Comparison of ENCODE assay signal across 8 cellular contexts in genomic region chr1:28508435-28508754, GRCh38. TPM values are rescaled to one million over a fixed set of nuclear protein-coding genes. Genes with fewer than 3 reads are reported as not detected.
DNase-seq lines count a peak whose midpoint lies in the region; TF ChIP-seq lines count a peak whose summit lies in the region.

No MANE protein-coding gene starts in this region.

- H3K79me2 ChIP-seq in smooth muscle cell (ENCODE audit: low read depth), result peaks cover 32% of the 10 kb centered on the region

- peaks cover 58% of the 10 kb centered on the region for H3F3A ChIP-seq in smooth muscle cell (ENCODE audit: low read depth)

- peaks cover 29% of the 10 kb centered on the region for H3K4me1 ChIP-seq in smooth muscle cell (ENCODE audit: low read depth)

- 26% methylated on average over 5 of the region's 5 CpGs for WGBS in smooth muscle cell (ENCODE audit: low lambda C conversion rate)

- no peak overlapping the region for H2AFZ ChIP-seq in smooth muscle cell (ENCODE audit: low read depth)

- H3K9ac ChIP-seq in SK-N-MC (ENCODE audit: insufficient read length), result peak overlapping the region; percentile 100
- H3K9ac ChIP-seq in smooth muscle cell (ENCODE audit: low read depth), result peak overlapping the region; percentile 92

- H3K27ac ChIP-seq in SK-N-MC (peak overlapping the region; percentile 100), smooth muscle cell (ENCODE audit: low read depth) (peak overlapping the region; percentile 88)

- DNase-seq in SK-N-MC (ENCODE audit: low read depth, low spot score) (no peak), epithelial cell of proximal tubule (ENCODE audit: low read depth) (no peak), smooth muscle cell (lab: John Stamatoyannopoulos, UW; ENCODE audit: unreplicated experiment) (no peak), OCI-M1 (lab: John Stamatoyannopoulos, UW) (no peak), C1 segment of cervical spinal cord (lab: John Stamatoyannopoulos, UW) (no peak), NCI-H2029 treated with DMSO at 0.1 percent for 48 hours (lab: John Stamatoyannopoulos, UW) (no peak), NCI-H128 (lab: John Stamatoyannopoulos, UW; ENCODE audit: unreplicated experiment) (no peak)

- peak overlapping the region; percentile 89 for H3K4me3 ChIP-seq in SK-N-MC
- peak overlapping the region; percentile 83 for H3K4me3 ChIP-seq in epithelial cell of proximal tubule (ENCODE audit: low read depth, low read length)
- peak overlapping the region; percentile 94 for H3K4me3 ChIP-seq in smooth muscle cell

- H3K9me3 ChIP-seq in SK-N-MC (ENCODE audit: low read depth, low read length) (no peaks in the 10 kb centered on the region), smooth muscle cell (replicated peaks; ENCODE audit: low read depth) (no peaks in the 10 kb centered on the region)

- no peaks in the 10 kb centered on the region for H3K27me3 ChIP-seq in smooth muscle cell (ENCODE audit: low read depth)

- H3K4me2 ChIP-seq in smooth muscle cell, result peak overlapping the region; percentile 100

- peaks cover 73% of the 10 kb centered on the region for H4K20me1 ChIP-seq in smooth muscle cell (ENCODE audit: low read depth)

- H3K36me3 ChIP-seq in SK-N-MC (ENCODE audit: insufficient read depth, low read length) (peaks cover 73% of the 10 kb centered on the region), smooth muscle cell (ENCODE audit: low read depth) (peaks cover 8% of the 10 kb centered on the region)

- TF ChIP-seq CTCF in epithelial cell of proximal tubule (conservative IDR thresholded peaks at IDR 0.05; ENCODE audit: low read depth, low read length) (no peak), smooth muscle cell (IDR thresholded peaks at IDR 0.05; ENCODE audit: borderline replicate concordance, insufficient read depth, poor library complexity, severe bottlenecking) (no peak)

- peak; percentile 65 for TF ChIP-seq POLR2A in GM18526 (IDR thresholded peaks at IDR 0.05; ENCODE audit: extremely low read depth, insufficient read length)

RNA-seq across cellular contexts. Expression of gene RCC1, which starts 2.6 kb away (rescaled TPM):
- 46.3 and 105 TPM in 2 replicates for total RNA-seq in epithelial cell of proximal tubule
- 8.9 and 20.1 TPM in 2 replicates for total RNA-seq in smooth muscle cell
- 10.5 and 16.1 TPM in 2 replicates for polyA plus RNA-seq in smooth muscle cell

RNA-seq across cellular contexts. Expression of gene TRNAU1AP, which starts 44.5 kb away (rescaled TPM):
- total RNA-seq in epithelial cell of proximal tubule, result 23.9 and 30.4 TPM in 2 replicates
- 12.0 and 25.1 TPM in 2 replicates for total RNA-seq in smooth muscle cell
- polyA plus RNA-seq in smooth muscle cell, result 13.8 and 26.2 TPM in 2 replicates
